Comparison of ENCODE assay signal across 13 cellular contexts in genomic region chr14:98182385-98183055, GRCh38.
DNase-seq lines count a peak whose midpoint lies in the region; ATAC-seq and TF ChIP-seq lines count a peak whose summit lies in the region.
"Had no signal": no experiment of that assay in that cellular context is flagged by ENCODE, and none has a peak within 500 bp of the region (broad histone marks: within the 10 kb centered on the region; RNA-seq: fewer than 3 reads in every experiment).

No MANE protein-coding gene starts in this region.

- H4K20me1 ChIP-seq in GM23248 (ENCODE audit: insufficient read depth): no peaks in the 10 kb centered on the region

- no peak overlapping the region for H3K27ac ChIP-seq in GM23248
- H3K27ac ChIP-seq: esophagus squamous epithelium, KMS-11 had no signal

- H3K9me3 ChIP-seq in GM23248 (ENCODE audit: low read depth): no peaks in the 10 kb centered on the region
- H3K9me3 ChIP-seq in MG63: no peaks in the 10 kb centered on the region
- H3K9me3 ChIP-seq: esophagus squamous epithelium had no signal

- H3K4me3 ChIP-seq in GM23248 (no peak overlapping the region), retinal pigment epithelial cell (ENCODE audit: low read length) (no peak overlapping the region), MG63 (no peak overlapping the region)
- H3K4me3 ChIP-seq: esophagus squamous epithelium had no signal

- H3K27me3 ChIP-seq in GM23248 (replicated peaks; ENCODE audit: insufficient read depth): no peaks in the 10 kb centered on the region
- no peaks in the 10 kb centered on the region for H3K27me3 ChIP-seq in MG63
- H3K27me3 ChIP-seq: esophagus squamous epithelium had no signal

- no peaks in the 10 kb centered on the region for H3K4me1 ChIP-seq in GM23248 (ENCODE audit: insufficient read depth)

- H2AFZ ChIP-seq in GM23248: no peak overlapping the region

- no peaks in the 10 kb centered on the region for H3K9me2 ChIP-seq in GM23248 (ENCODE audit: insufficient read depth)

- no peaks in the 10 kb centered on the region for H3F3A ChIP-seq in GM23248 (ENCODE audit: insufficient read depth)

- in situ Hi-C loops in GM23248 (cut with MboI): no loop called here

- ATAC-seq in GM18517 (IDR thresholded peaks at IDR 0.05; ENCODE audit: unreplicated experiment): no peak
- ATAC-seq: Panc1 had no signal

- H3K79me2 ChIP-seq in GM23248 (ENCODE audit: insufficient read depth): no peaks in the 10 kb centered on the region

- TF ChIP-seq CTCF in retinal pigment epithelial cell (conservative IDR thresholded peaks at IDR 0.05; ENCODE audit: low read depth, low read length): no peak

- H3K4me2 ChIP-seq in GM23248 (ENCODE audit: unreplicated experiment): no peak overlapping the region

- 33% methylated on average over 3 of the region's 3 CpGs for WGBS in GM23248 (ENCODE audit: low coverage in 1 of 2, low lambda C conversion rate in 2 of 2, missing lambda C conversion rate in 2 of 2), 2 experiments

- DNase-seq in GM23248 (peak; percentile 2), astrocyte of the hippocampus (ENCODE audit: low read depth, low spot score) (peak; percentile 37), retinal pigment epithelial cell (ENCODE audit: low read depth) (peak; percentile 49), NCI-H2171 treated with DMSO at 0.1 percent for 48 hours (lab: John Stamatoyannopoulos, UW) (no peak), LoVo (ENCODE audit: low spot score) (no peak), MG63 (no peak)
- DNase-seq in activated CD4-positive, alpha-beta T cell treated with anti-CD3 and anti-CD28 coated beads, Interleukin-2, amount 50 U/mL, for 48 hours: peak; percentile 75 to 80
- DNase-seq: activated B cell treated with CpG ODN at 0.5 μM for 24 hours, esophagus squamous epithelium, NCI-H2171 had no signal

- no peak overlapping the region for H3K9ac ChIP-seq in GM23248
- H3K9ac ChIP-seq: KMS-11 had no signal

- H3K36me3 ChIP-seq in GM23248 (ENCODE audit: low read depth) (no peaks in the 10 kb centered on the region), MG63 (no peaks in the 10 kb centered on the region)
- H3K36me3 ChIP-seq: esophagus squamous epithelium had no signal

Comparison
In these comparisons a context has a peak if more than half of its experiments do, and no peak if none do; other contexts are left out.
1. DNase-seq: peak in GM23248 (single experiment), activated CD4-positive, alpha-beta T cell treated with anti-CD3 and anti-CD28 coated beads, Interleukin-2, amount 50 U/mL, for 48 hours (2 of 2), astrocyte of the hippocampus (single experiment) and retinal pigment epithelial cell (single experiment); none in NCI-H2171 treated with DMSO at 0.1 percent for 48 hours (single experiment), LoVo (single experiment) and MG63 (single experiment).